22 cellular contexts compared by ENCODE assay signal in genomic region chr19:48560095-48560530, GRCh38. TPM values are rescaled to one million over a fixed set of nuclear protein-coding genes. Genes with fewer than 3 reads are reported as not detected.
DNase-seq lines count a peak whose midpoint lies in the region; ATAC-seq and TF ChIP-seq lines count a peak whose summit lies in the region.
"Had no signal": no experiment of that assay in that cellular context is flagged by ENCODE, and none has a peak within 500 bp of the region (broad histone marks: within the 10 kb centered on the region; RNA-seq: fewer than 3 reads in every experiment).

No MANE protein-coding gene starts in this region.

- DNase-seq in DND-41 (peak; percentile 13), H7 (peak; percentile 64), OCI-LY7 (ENCODE audit: low spot score) (peak; percentile 16), foreskin keratinocyte (no peak), head of caudate nucleus (no peak), globus pallidus (ENCODE audit: low spot score) (no peak)
- DNase-seq: activated CD4-positive, CD25-positive, alpha-beta regulatory T cell treated with anti-CD3 and anti-CD28 coated beads, Interleukin-2, amount 50 U/mL, for 72 hours; activated CD8-positive, alpha-beta memory T cell treated with anti-CD3 and anti-CD28 coated beads, Interleukin-2, amount 50 U/mL, for 4 hours; activated gamma-delta T cell treated with Interleukin-2 at 50 U/mL for 16 hours; DMS79 treated with DMSO at 0.1 percent for 48 hours; Kasumi-1; NCI-H187 treated with DMSO at 0.1 percent for 48 hours; NCI-H510A; psoas muscle; spleen; stimulated activated naive B cell treated with anti-CD40 and anti-IgM and Interleukin-4, amounts not matched to agents 10 μg/mL and 1 μg/mL and 100 μg/mL, for 72 hours had no signal

- H3K79me2 ChIP-seq in DND-41 (ENCODE audit: insufficient read depth, low read length) (no peaks in the 10 kb centered on the region), OCI-LY7 (ENCODE audit: insufficient read depth, low read depth, low read length) (no peaks in the 10 kb centered on the region)

- CTCF ChIA-PET in OCI-LY7 (lab: Charles Lee; ENCODE audit: unreplicated experiment): no interaction called here

- no peaks in the 10 kb centered on the region for H3K9me3 ChIP-seq in DND-41 (ENCODE audit: insufficient read depth, low read length, severe bottlenecking)
- H3K9me3 ChIP-seq in OCI-LY7 (ENCODE audit: low read length): no peaks in the 10 kb centered on the region
- H3K9me3 ChIP-seq: ascending aorta; BLaER1 treated with 17β-estradiol and CSF1 and Interleukin-3, amounts not matched to agents 10 nM and 100 nM; gastroesophageal sphincter; psoas muscle; spleen; tibial nerve had no signal

- H4K20me1 ChIP-seq in DND-41 (ENCODE audit: insufficient read depth, low read length) (no peaks in the 10 kb centered on the region), OCI-LY7 (ENCODE audit: insufficient read depth, low read length) (no peaks in the 10 kb centered on the region)
- H4K20me1 ChIP-seq: BLaER1 treated with 17β-estradiol and CSF1 and Interleukin-3, amounts not matched to agents 10 nM and 100 nM had no signal

- POLR2A ChIA-PET in OCI-LY7 (lab: Charles Lee): interaction anchor here (0.6 kb wide), 1 partner anchor 19 kb away, joined by 4 read pairs; no protein-coding TSS in a partner anchor

- TF ChIP-seq CTCF in DND-41 (IDR thresholded peaks at IDR 0.05; ENCODE audit: borderline replicate concordance, extremely low read depth, low read length, poor library complexity, severe bottlenecking) (peak; percentile 37), OCI-LY7 (conservative IDR thresholded peaks at IDR 0.05; ENCODE audit: low read length) (peak; percentile 50), foreskin keratinocyte (conservative IDR thresholded peaks at IDR 0.05) (peak; percentile 42)

- BruUV-seq in OCI-LY7 (replicated peaks; lab: Mats Ljungman, UMichigan): no TSS peak

- no peak overlapping the region for H3K9ac ChIP-seq in DND-41 (ENCODE audit: low read depth, low read length)
- H3K9ac ChIP-seq: BLaER1 treated with 17β-estradiol and CSF1 and Interleukin-3, amounts not matched to agents 10 nM and 100 nM had no signal

- TF ChIP-seq POLR2A in GM18505 (IDR thresholded peaks at IDR 0.05; ENCODE audit: borderline replicate concordance, extremely low read depth, insufficient read depth, insufficient read length): no peak

- H2AFZ ChIP-seq in DND-41 (ENCODE audit: low read depth, low read length): no peak overlapping the region
- no peak overlapping the region for H2AFZ ChIP-seq in OCI-LY7 (ENCODE audit: low read length)

- intact Hi-C loops in OCI-LY7 (cut with micrococcal nuclease; ENCODE audit: unreplicated experiment): no loop called here
- intact Hi-C loops in head of caudate nucleus (cut with DNase I): no loop called here

- H3K4me2 ChIP-seq in DND-41 (ENCODE audit: insufficient read depth, low read length): no peak overlapping the region
- H3K4me2 ChIP-seq in OCI-LY7 (ENCODE audit: low read length): no peak overlapping the region
- H3K4me2 ChIP-seq: BLaER1 treated with 17β-estradiol and CSF1 and Interleukin-3, amounts not matched to agents 10 nM and 100 nM had no signal

- H3K36me3 ChIP-seq in DND-41 (ENCODE audit: insufficient read depth, low read length) (no peaks in the 10 kb centered on the region), H7 (replicated peaks; ENCODE audit: control insufficient read depth, insufficient read depth, low read length) (no peaks in the 10 kb centered on the region), OCI-LY7 (ENCODE audit: insufficient read depth, low read length) (no peaks in the 10 kb centered on the region)
- H3K36me3 ChIP-seq: ascending aorta; BLaER1 treated with 17β-estradiol and CSF1 and Interleukin-3, amounts not matched to agents 10 nM and 100 nM; gastroesophageal sphincter; spleen; tibial nerve had no signal

- ATAC-seq in DND-41 (ENCODE audit: insufficient read depth, low read depth) (no peak), foreskin keratinocyte (no peak), GM18505 (IDR thresholded peaks at IDR 0.05; ENCODE audit: unreplicated experiment) (no peak)
- ATAC-seq: gastroesophageal sphincter; naive thymus-derived CD4-positive, alpha-beta T cell; psoas muscle; stimulated activated naive B cell treated with anti-CD40 and anti-IgM and Interleukin-4, amounts not matched to agents 10 μg/mL and 1 μg/mL and 100 μg/mL, for 72 hours had no signal

- H3K4me1 ChIP-seq in DND-41 (ENCODE audit: insufficient read depth, low read length): no peaks in the 10 kb centered on the region
- no peaks in the 10 kb centered on the region for H3K4me1 ChIP-seq in OCI-LY7 (ENCODE audit: insufficient read depth, low read length, poor library complexity, severe bottlenecking)
- H3K4me1 ChIP-seq in foreskin keratinocyte: peaks cover 5% of the 10 kb centered on the region
- H3K4me1 ChIP-seq: ascending aorta, gastroesophageal sphincter, psoas muscle had no signal

- no peaks in the 10 kb centered on the region for H3K27me3 ChIP-seq in DND-41 (ENCODE audit: insufficient read depth, low read length, poor library complexity)
- H3K27me3 ChIP-seq in H7 (ENCODE audit: control insufficient read depth, insufficient read depth, low read length): no peaks in the 10 kb centered on the region
- no peaks in the 10 kb centered on the region for H3K27me3 ChIP-seq in foreskin keratinocyte
- H3K27me3 ChIP-seq: ascending aorta had no signal

- no peaks in the 10 kb centered on the region for H3K9me2 ChIP-seq in OCI-LY7 (ENCODE audit: insufficient read depth, low read length)

- H3K4me3 ChIP-seq in DND-41 (ENCODE audit: low read depth in 1 of 2, low read length in 2 of 2) (no peak overlapping the region), H7 (ENCODE audit: insufficient read depth, low read depth, low read length) (no peak overlapping the region), OCI-LY7 (ENCODE audit: low read depth, low read length, poor library complexity, severe bottlenecking) (no peak overlapping the region)
- H3K4me3 ChIP-seq: ascending aorta; BLaER1 treated with 17β-estradiol and CSF1 and Interleukin-3, amounts not matched to agents 10 nM and 100 nM; gastroesophageal sphincter; psoas muscle; spleen; tibial nerve had no signal

- H3K27ac ChIP-seq in DND-41 (ENCODE audit: low read length): no peak overlapping the region
- no peak overlapping the region for H3K27ac ChIP-seq in OCI-LY7 (ENCODE audit: low read depth, low read length, poor library complexity, severe bottlenecking)
- H3K27ac ChIP-seq in foreskin keratinocyte: no peak overlapping the region
- H3K27ac ChIP-seq: ascending aorta; BLaER1 treated with 17β-estradiol and CSF1 and Interleukin-3, amounts not matched to agents 10 nM and 100 nM; gastroesophageal sphincter; psoas muscle; spleen; tibial nerve had no signal

RNA-seq across cellular contexts. Expression of gene SULT2B1, which starts 8.1 kb away (rescaled TPM):
- total RNA-seq in H7 (2014; rRNA removed; shearing (Covaris generic)): 1.8 and 2.8 TPM in 2 replicates
- not detected in 2 replicates for total RNA-seq in OCI-LY7 (2014; rRNA removed; shearing (Covaris generic))
- total RNA-seq in OCI-LY7 (2022) (not detected in 2 replicates), foreskin keratinocyte (1.0 and 1.3 TPM in 2 replicates)
- polyA plus RNA-seq in foreskin keratinocyte: 1.6 and 2.4 TPM in 2 replicates
- total RNA-seq: ascending aorta; naive thymus-derived CD4-positive, alpha-beta T cell; psoas muscle; spleen; tibial nerve had no signal

RNA-seq across cellular contexts. Expression of gene SPACA4, which starts 46.4 kb away (rescaled TPM):
- total RNA-seq in H7 (2014; rRNA removed; shearing (Covaris generic)): not detected in 2 replicates
- total RNA-seq in OCI-LY7 (2014; rRNA removed; shearing (Covaris generic)): not detected in 2 replicates
- not detected in 2 replicates for total RNA-seq in OCI-LY7 (2022)
- not detected in 2 replicates for total RNA-seq in foreskin keratinocyte
- not detected in 2 replicates for polyA plus RNA-seq in foreskin keratinocyte
- total RNA-seq: ascending aorta; gastroesophageal sphincter; naive thymus-derived CD4-positive, alpha-beta T cell; psoas muscle; spleen; tibial nerve had no signal
- polyA plus RNA-seq: naive thymus-derived CD4-positive, alpha-beta T cell; psoas muscle; spleen had no signal

RNA-seq across cellular contexts. Expression of gene LMTK3, which starts 48.5 kb away (rescaled TPM):
- 3.0 and 3.6 TPM in 2 replicates for total RNA-seq in H7 (2014; rRNA removed; shearing (Covaris generic))
- total RNA-seq in OCI-LY7 (2014; rRNA removed; shearing (Covaris generic)): 1.3 and 2.3 TPM in 2 replicates
- total RNA-seq in OCI-LY7 (2022) (9.7 and 11.5 TPM in 2 replicates), foreskin keratinocyte (4.2 and 4.3 TPM in 2 replicates)
- 3.6 TPM in 2 replicates for polyA plus RNA-seq in foreskin keratinocyte

RNA-seq across cellular contexts. Expression of gene FAM83E, which starts 54.8 kb away (rescaled TPM):
- 3.8 and 4.0 TPM in 2 replicates for total RNA-seq in H7 (2014; rRNA removed; shearing (Covaris generic))
- total RNA-seq in OCI-LY7 (2014; rRNA removed; shearing (Covaris generic)): 3.7 and 6.2 TPM in 2 replicates
- total RNA-seq in OCI-LY7 (2022): 3.0 and 5.6 TPM in 2 replicates
- 0.48 and 0.67 TPM in 2 replicates for total RNA-seq in foreskin keratinocyte
- 0.12 and 0.24 TPM in 2 replicates for polyA plus RNA-seq in foreskin keratinocyte
- total RNA-seq: ascending aorta, psoas muscle, tibial nerve had no signal

RNA-seq across cellular contexts. Expression of gene RPL18, which starts 58.9 kb away (rescaled TPM):
- 3,978 and 5,156 TPM in 2 replicates for total RNA-seq in H7 (2014; rRNA removed; shearing (Covaris generic))
- 3,527 and 5,064 TPM in 2 replicates for total RNA-seq in OCI-LY7 (2014; rRNA removed; shearing (Covaris generic))
- total RNA-seq in OCI-LY7 (2022) (1,333 and 1,494 TPM in 2 replicates), foreskin keratinocyte (1,924 and 1,965 TPM in 2 replicates)
- 2,287 and 2,314 TPM in 2 replicates for polyA plus RNA-seq in foreskin keratinocyte

Comparison
In these comparisons a context has a peak if more than half of its experiments do, and no peak if none do; other contexts are left out.
1. DNase-seq: peak in DND-41 (single experiment), H7 (single experiment) and OCI-LY7 (single experiment); none in foreskin keratinocyte (0 of 2), head of caudate nucleus (0 of 42) and globus pallidus (single experiment).
2. Peak in every context shown above with its lines, with median percentiles within 50 percentile points of each other: CTCF ChIP-seq.